8 cellular contexts compared by ENCODE assay signal in genomic region chr1:2525896-2526823, GRCh38. TPM values are rescaled to one million over a fixed set of nuclear protein-coding genes. Genes with fewer than 3 reads are reported as not detected.
DNase-seq lines count a peak whose midpoint lies in the region; ATAC-seq and TF ChIP-seq lines count a peak whose summit lies in the region.

TSS of gene PANK4 (minus strand) at chr1:2526596. CDS start at chr1:2526587, 9 bp downstream.

- ATAC-seq in GM18870 (IDR thresholded peaks at IDR 0.05; ENCODE audit: unreplicated experiment) (peak; percentile 69), HG03108 (IDR thresholded peaks at IDR 0.05; ENCODE audit: unreplicated experiment) (peak; percentile 82)

- peak; percentile 58 for TF ChIP-seq CTCF in chondrocyte (IDR thresholded peaks at IDR 0.05)

- no peaks in the 10 kb centered on the region for H3K9me3 Mint-ChIP-seq in chondrocyte (ENCODE audit: low read depth)

- peaks cover 45% of the 10 kb centered on the region for H3K4me1 Mint-ChIP-seq in chondrocyte (ENCODE audit: low read depth)

- peak; percentile 95 for DNase-seq in AG08396 (ENCODE audit: low spot score)
- DNase-seq in NCI-H446 (lab: John Stamatoyannopoulos, UW), result peak; percentile 82 to 98
- peak; percentile 75 to 79 for DNase-seq in activated CD4-positive, alpha-beta T cell treated with anti-CD3 and anti-CD28 coated beads for 24 hours (ENCODE audit: low read depth in 2 of 2)
- DNase-seq in chondrocyte (ENCODE audit: low spot score), result no peak
- DNase-seq in kidney tubule cell (ENCODE audit: low spot score), result peak; percentile 93
- peak; percentile 66 to 70 for DNase-seq in stimulated activated CD4-positive, alpha-beta T cell treated with anti-CD3 and anti-CD28 coated beads, Interleukin-1b, Interleukin-23, amount 100 ng/mL, for 1 hour (ENCODE audit: low read depth in 2 of 2)

- H3K27ac Mint-ChIP-seq in chondrocyte (ENCODE audit: unreplicated experiment), result peak within 1 kb of the TSS; percentile 97

- H3K4me3 Mint-ChIP-seq in chondrocyte (ENCODE audit: unreplicated experiment), result peak within 1 kb of the TSS; percentile 83

- peaks cover under 1% of the 10 kb centered on the region for H3K36me3 Mint-ChIP-seq in chondrocyte (ENCODE audit: low read depth)

- H3K27me3 Mint-ChIP-seq in chondrocyte (ENCODE audit: low read depth), result no peaks in the 10 kb centered on the region

RNA-seq across cellular contexts. Expression of gene PANK4, which starts in this region (rescaled TPM):
- 19.6 to 32.6 TPM (median 20.5 TPM) in 3 replicates for total RNA-seq in chondrocyte
